11 cellular contexts compared by ENCODE assay signal in genomic region chr3:72163809-72164634, GRCh38.
DNase-seq lines count a peak whose midpoint lies in the region; ATAC-seq and TF ChIP-seq lines count a peak whose summit lies in the region.
"Had no signal": no experiment of that assay in that cellular context is flagged by ENCODE, and none has a peak within 500 bp of the region (broad histone marks: within the 10 kb centered on the region; RNA-seq: fewer than 3 reads in every experiment).

No MANE protein-coding gene starts in this region.

- no peak overlapping the region for H3K27ac Mint-ChIP-seq in activated naive CD4-positive, alpha-beta T cell treated with anti-CD3 and anti-CD28 coated beads for 36 hours

- no peaks in the 10 kb centered on the region for H3K36me3 Mint-ChIP-seq in activated naive CD4-positive, alpha-beta T cell treated with anti-CD3 and anti-CD28 coated beads for 36 hours (ENCODE audit: low read depth)
- H3K36me3 Mint-ChIP-seq: CD14-positive monocyte had no signal

- DNase-seq in GM12864 (ENCODE audit: low read depth) (peak; percentile 96), GM20000 (ENCODE audit: low spot score) (peak; percentile 75), SIG-M5 treated with dmso at 0.1 percent for 504 hours (lab: John Stamatoyannopoulos, UW; ENCODE audit: unreplicated experiment) (peak; percentile 78), kidney glomerular epithelial cell (lab: John Stamatoyannopoulos, UW) (no peak), foreskin melanocyte (no peak), iPS-NIHi7 (ENCODE audit: extremely low spot score) (no peak)
- DNase-seq in activated naive CD4-positive, alpha-beta T cell treated with anti-CD3 and anti-CD28 coated beads for 36 hours = no peak
- DNase-seq: testis had no signal

- intact Hi-C loops in activated naive CD4-positive, alpha-beta T cell treated with anti-CD3 and anti-CD28 coated beads for 36 hours (cut with micrococcal nuclease) = no loop called here

- TF ChIP-seq CTCF in GM12864 (IDR thresholded peaks at IDR 0.05; ENCODE audit: low read depth, low read length, missing control alignments) (no peak), GM20000 (IDR thresholded peaks at IDR 0.05; ENCODE audit: extremely low read depth, missing control alignments) (no peak)

- H3K4me3 ChIP-seq in GM12864 (ENCODE audit: low read depth, low read length) = no peak overlapping the region
- H3K4me3 ChIP-seq: testis had no signal

- no peaks in the 10 kb centered on the region for H3K27me3 Mint-ChIP-seq in activated naive CD4-positive, alpha-beta T cell treated with anti-CD3 and anti-CD28 coated beads for 36 hours (ENCODE audit: low read depth)

- H3K4me1 Mint-ChIP-seq in activated naive CD4-positive, alpha-beta T cell treated with anti-CD3 and anti-CD28 coated beads for 36 hours (ENCODE audit: low read depth) = no peaks in the 10 kb centered on the region

- no peaks in the 10 kb centered on the region for H3K9me3 Mint-ChIP-seq in activated naive CD4-positive, alpha-beta T cell treated with anti-CD3 and anti-CD28 coated beads for 36 hours

- CTCF ChIA-PET in activated naive CD4-positive, alpha-beta T cell treated with anti-CD3 and anti-CD28 coated beads for 36 hours (lab: Charles Lee) = no interaction called here

- no peak overlapping the region for H3K4me3 Mint-ChIP-seq in activated naive CD4-positive, alpha-beta T cell treated with anti-CD3 and anti-CD28 coated beads for 36 hours
- H3K4me3 Mint-ChIP-seq: CD14-positive monocyte had no signal

- peak; percentile 83 for ATAC-seq in HG03139 (IDR thresholded peaks at IDR 0.05; ENCODE audit: unreplicated experiment)
- ATAC-seq: sciatic nerve had no signal

Comparison
In these comparisons a context has a peak if more than half of its experiments do, and no peak if none do; other contexts are left out.
1. DNase-seq: peak in GM12864 (single experiment), GM20000 (single experiment) and SIG-M5 treated with dmso at 0.1 percent for 504 hours (single experiment); none in kidney glomerular epithelial cell (single experiment), foreskin melanocyte (single experiment), activated naive CD4-positive, alpha-beta T cell treated with anti-CD3 and anti-CD28 coated beads for 36 hours (single experiment) and iPS-NIHi7 (single experiment).